In the genomic region with DNA sequence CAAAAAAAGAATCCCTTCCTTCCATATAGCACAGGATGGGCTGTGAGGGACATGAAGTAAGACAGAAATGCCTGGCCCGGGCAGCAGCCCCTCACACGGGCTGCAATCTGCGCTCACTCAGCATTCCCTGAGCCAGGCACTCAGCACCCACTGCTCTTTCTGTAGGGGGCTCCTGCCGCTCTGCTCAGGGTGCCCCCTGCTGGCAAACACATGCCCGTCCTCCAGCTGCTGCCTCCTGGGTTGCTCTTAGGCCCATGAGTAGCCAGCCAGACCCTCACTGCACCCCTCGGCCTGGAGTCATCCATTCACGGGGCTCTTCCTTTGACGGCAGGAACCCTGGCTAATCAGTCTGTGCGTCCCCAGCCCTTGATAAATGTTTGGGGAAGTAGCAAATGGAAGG, we compare ENCODE assay signal across 8 cellular contexts. TPM values are rescaled to one million over a fixed set of nuclear protein-coding genes. Genes with fewer than 3 reads are reported as not detected.
DNase-seq lines count a peak whose midpoint lies in the region; ATAC-seq lines count a peak whose summit lies in the region.

No MANE protein-coding gene starts in this region.

- ATAC-seq in Right ventricle myocardium superior (ENCODE audit: poor library complexity) (peak; percentile 63), HG02642 (IDR thresholded peaks at IDR 0.05; ENCODE audit: poor library complexity, unreplicated experiment) (no peak), GM18517 (IDR thresholded peaks at IDR 0.05; ENCODE audit: unreplicated experiment) (no peak)

- intact Hi-C loops in Right ventricle myocardium superior (cut with DNase I) = no loop called here

- peak; percentile 89 for DNase-seq in D341Med (ENCODE audit: low spot score)
- DNase-seq in Kasumi-1 (lab: John Stamatoyannopoulos, UW) = peak; percentile 66 to 80
- peak; percentile 16 for DNase-seq in activated T-cell treated with anti-CD3 and anti-CD28 coated beads for 4 hours
- peak; percentile 72 for DNase-seq in Right ventricle myocardium superior
- peak; percentile 31 to 33 for DNase-seq in stimulated activated CD4-positive, alpha-beta T cell treated with anti-CD3 and anti-CD28 coated beads, Interleukin-1b, Interleukin-23, amount 100 ng/mL, for 4 hours (ENCODE audit: low read depth in 2 of 2)
- no peak for DNase-seq in NCI-H446 treated with DMSO at 0.1 percent for 48 hours (lab: John Stamatoyannopoulos, UW)

RNA-seq across cellular contexts. Expression of gene MCAT, which starts 6.9 kb away (rescaled TPM):
- 16.9 TPM for total RNA-seq in Right ventricle myocardium superior

RNA-seq across cellular contexts. Expression of gene TSPO, which starts 15.1 kb away (rescaled TPM):
- total RNA-seq in Right ventricle myocardium superior = 126 TPM

RNA-seq across cellular contexts. Expression of gene BIK, which starts 25.7 kb away (rescaled TPM):
- total RNA-seq in Right ventricle myocardium superior = not detected

RNA-seq across cellular contexts. Expression of gene TTLL1, which starts 47.1 kb away (rescaled TPM):
- 7.8 TPM for total RNA-seq in Right ventricle myocardium superior

RNA-seq across cellular contexts. Expression of gene TTLL12, which starts 50.7 kb away (rescaled TPM):
- 11.1 TPM for total RNA-seq in Right ventricle myocardium superior
